Comparison of ENCODE assay signal across 8 cellular contexts in genomic region chr16:4768549-4769305, GRCh38. TPM values are rescaled to one million over a fixed set of nuclear protein-coding genes. Genes with fewer than 3 reads are reported as not detected.
DNase-seq lines count a peak whose midpoint lies in the region; ATAC-seq, FAIRE-seq and TF ChIP-seq lines count a peak whose summit lies in the region.

No MANE protein-coding gene starts in this region.

- H3K27ac ChIP-seq in PC-3 (ENCODE audit: low read length) = peak overlapping the region; percentile 41
- H3K27ac ChIP-seq in esophagus muscularis mucosa (replicated peaks in 1 of 4) = peak overlapping the region; percentile 86 to 91 (median 90)
- H3K27ac ChIP-seq in muscle layer of colon (ENCODE audit: low read depth, low read length) = peak overlapping the region; percentile 92

- FAIRE-seq in D721Med (lab: Jason Lieb, UNC) = no peak

- TF ChIP-seq CTCF in D721Med (IDR thresholded peaks at IDR 0.05; ENCODE audit: insufficient read depth, missing control alignments) (no peak), PC-3 (conservative IDR thresholded peaks at IDR 0.05; ENCODE audit: low read depth, low read length) (no peak), esophagus muscularis mucosa (IDR thresholded peaks at IDR 0.05) (peak in 1 of 3 experiments; percentile 14)

- DNase-seq in D721Med (ENCODE audit: insufficient read length, low spot score) = peak; percentile 64
- DNase-seq in HuH-7.5 (ENCODE audit: low spot score) = peak; percentile 94
- DNase-seq in PC-3 = peak; percentile 91
- DNase-seq in activated T-cell treated with anti-CD3 and anti-CD28 coated beads, Interleukin-2, amount 50 U/mL, for 48 hours = peak; percentile 96 to 97
- DNase-seq in esophagus muscularis mucosa (ENCODE audit: extremely low spot score) = peak; percentile 100
- peak; percentile 97 for DNase-seq in stimulated activated CD8-positive, alpha-beta memory T cell treated with anti-CD3 and anti-CD28 coated beads, Interleukin-4, amount 100 ng/mL, for 48 hours

- no peaks in the 10 kb centered on the region for H3K36me3 ChIP-seq in PC-3 (ENCODE audit: low read depth, low read length)
- peaks cover 0 to 19% (median 18%) of the 10 kb centered on the region in 4 donors for H3K36me3 ChIP-seq in esophagus muscularis mucosa
- peaks cover 10% of the 10 kb centered on the region for H3K36me3 ChIP-seq in muscle layer of colon (ENCODE audit: insufficient read depth, low read length)

- POLR2A ChIA-PET in PC-3 (lab: Charles Lee; ENCODE audit: unreplicated experiment) = no interaction called here

- H3K9ac ChIP-seq in PC-3 (ENCODE audit: low read length) (peak overlapping the region; percentile 56), muscle layer of colon (ENCODE audit: low read length) (peak overlapping the region; percentile 69)

- H3K4me1 ChIP-seq in PC-3 (ENCODE audit: insufficient read depth, low read length) (peaks cover 15% of the 10 kb centered on the region), esophagus muscularis mucosa (peaks cover 35 to 47% (median 38%) of the 10 kb centered on the region in 4 donors), muscle layer of colon (ENCODE audit: insufficient read depth, low read length) (peaks cover 29% of the 10 kb centered on the region)

- CTCF ChIA-PET in PC-3 (lab: Charles Lee) = interaction anchor here (0.7 to 0.8 kb wide), 2 partner anchors 33 to 274 kb away, joined by 3 read pairs; no protein-coding TSS in a partner anchor

- 5% methylated on average over 18 of the region's 48 CpGs for WGBS in esophagus muscularis mucosa

- H3K27me3 ChIP-seq in PC-3 (ENCODE audit: low read length) (no peaks in the 10 kb centered on the region), esophagus muscularis mucosa (no peaks in the 10 kb centered on the region), muscle layer of colon (ENCODE audit: control insufficient read depth in 1 of 2, insufficient read depth in 2 of 2, low read length in 2 of 2) (no peaks in the 10 kb centered on the region)

- H2AFZ ChIP-seq in PC-3 (ENCODE audit: low read length) = peak overlapping the region; percentile 85

- BruUV-seq in PC-3 (replicated peaks; lab: Mats Ljungman, UMichigan) = TSS peak; percentile 52

- TF ChIP-seq POLR2A in esophagus muscularis mucosa (IDR thresholded peaks at IDR 0.05; ENCODE audit: low read depth) = peak; percentile 20

- H3K79me2 ChIP-seq in PC-3 (ENCODE audit: low read length) = peaks cover 20% of the 10 kb centered on the region

- ATAC-seq in GM21515 (IDR thresholded peaks at IDR 0.05; ENCODE audit: unreplicated experiment) = peak; percentile 65
- peak; percentile 89 for ATAC-seq in PC-3

- H3K9me3 ChIP-seq in PC-3 (ENCODE audit: low read length) (no peaks in the 10 kb centered on the region), esophagus muscularis mucosa (no peaks in the 10 kb centered on the region), muscle layer of colon (ENCODE audit: low read length) (no peaks in the 10 kb centered on the region)

- peak overlapping the region; percentile 64 for H3K4me3 ChIP-seq in PC-3 (ENCODE audit: low read length)
- peak overlapping the region; percentile 89 to 95 (median 94) for H3K4me3 ChIP-seq in esophagus muscularis mucosa
- H3K4me3 ChIP-seq in muscle layer of colon (ENCODE audit: low read depth in 1 of 2, low read length in 2 of 2) = peak overlapping the region; percentile 61 to 74

- H3K4me2 ChIP-seq in PC-3 (ENCODE audit: low read length) = peak overlapping the region; percentile 92

- intact Hi-C loops in PC-3 (cut with micrococcal nuclease) = no loop called here
- intact Hi-C loops in esophagus muscularis mucosa (cut with DNase I) = loop anchor here (5.0 kb wide), 3 partner anchors 34 to 79 kb away; partner anchors contain the start of genes GLYR1, ROGDI and UBN1

- H3K9me2 ChIP-seq in PC-3 (replicated peaks; ENCODE audit: low read length) = no peaks in the 10 kb centered on the region

- no peak for TF ChIP-seq EP300 in esophagus muscularis mucosa (IDR thresholded peaks at IDR 0.05)

- no peaks in the 10 kb centered on the region for H3F3A ChIP-seq in PC-3 (ENCODE audit: low read length, unreplicated experiment)

- H4K20me1 ChIP-seq in PC-3 (ENCODE audit: low read length) = no peaks in the 10 kb centered on the region

RNA-seq across cellular contexts. Expression of gene ZNF500, which starts 1.8 kb away (rescaled TPM):
- total RNA-seq in PC-3 (2014; rRNA removed) (8.6 and 10.4 TPM in 2 replicates), esophagus muscularis mucosa (10 to 100 TPM in 2 of 4 donors, 1 to 10 TPM in 2; 7.5 to 19.4 (median 13.9) TPM)

RNA-seq across cellular contexts. Expression of gene SEPTIN12, which starts 19.4 kb away (rescaled TPM):
- total RNA-seq in PC-3 (2014; rRNA removed) = not detected in 2 replicates
- 1 to 10 TPM in 1 of 4 donors, not detected in 3; 1.7 TPM for total RNA-seq in esophagus muscularis mucosa

RNA-seq across cellular contexts. Expression of gene SMIM22, which starts 26.4 kb away (rescaled TPM):
- total RNA-seq in PC-3 (2014; rRNA removed) = not detected in 2 replicates
- not detected for total RNA-seq in esophagus muscularis mucosa

RNA-seq across cellular contexts. Expression of gene ROGDI, which starts 33.7 kb away (rescaled TPM):
- 23.3 and 24.1 TPM in 2 replicates for total RNA-seq in PC-3 (2014; rRNA removed)
- 10 to 100 TPM; 43.2 to 97.2 (median 77.6) TPM for total RNA-seq in esophagus muscularis mucosa

RNA-seq across cellular contexts. Expression of gene DNAAF8, which starts 34.4 kb away (rescaled TPM):
- total RNA-seq in PC-3 (2014; rRNA removed) (0.58 and 1.2 TPM in 2 replicates), esophagus muscularis mucosa (1 to 10 TPM in 2 of 4 donors, under 1 TPM in 2; 0.42 to 1.7 (median 0.94) TPM)

Comparison
In these comparisons a context has a peak if more than half of its experiments do, and no peak if none do; other contexts are left out.
1. Peak in every context shown above with its lines: DNase-seq, ATAC-seq, H3K4me3 ChIP-seq and H3K27ac ChIP-seq.
2. H3K27ac ChIP-seq: peak in every context shown above with its lines; median percentile 92 in muscle layer of colon; 90 in esophagus muscularis mucosa; 41 in PC-3.